ENCODE assay signal across 16 cellular contexts in the genomic region with DNA sequence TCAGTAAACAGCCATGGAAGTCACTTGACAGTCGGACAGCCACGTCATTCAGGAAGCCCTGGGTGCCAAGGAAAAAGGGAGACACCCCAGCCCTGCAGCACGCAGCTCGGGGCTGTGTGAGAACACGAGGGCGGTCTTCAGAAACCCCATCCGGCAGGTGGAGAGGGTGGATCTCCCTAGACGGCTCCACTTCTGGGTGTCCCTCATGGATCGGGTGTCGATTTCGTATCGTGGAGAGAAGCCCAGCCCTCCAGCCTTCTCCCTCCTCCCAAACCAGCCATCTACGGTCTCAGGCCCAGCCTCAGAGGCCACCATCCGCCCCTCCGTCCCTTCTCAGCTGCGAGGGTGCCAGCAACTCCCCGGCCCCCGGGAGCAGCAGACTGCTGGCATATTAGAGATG.
"Had no signal": no experiment of that assay in that cellular context is flagged by ENCODE, and none has a peak within 500 bp of the region (broad histone marks: within the 10 kb centered on the region; RNA-seq: fewer than 3 reads in every experiment).

No MANE protein-coding gene starts in this region.

- ATAC-seq: activated CD4-positive, alpha-beta T cell treated with anti-CD3 and anti-CD28 coated beads for 36 hours; activated naive CD4-positive, alpha-beta T cell treated with anti-CD3 and anti-CD28 coated beads, Interleukin-2, amount 50 U/mL, for 72 hours; lower lobe of right lung; naive thymus-derived CD8-positive, alpha-beta T cell; pancreas; stimulated activated naive B cell treated with anti-CD40 and anti-IgM and Interleukin-4, amounts not matched to agents 10 μg/mL and 1 μg/mL and 100 μg/mL, for 72 hours; WTC11 had no signal

- DNase-seq: activated CD4-positive, alpha-beta T cell treated with anti-CD3 and anti-CD28 coated beads for 36 hours; activated CD4-positive, alpha-beta T cell treated with anti-CD3 and anti-CD28 coated beads, Interleukin-2, amount 50 U/mL, for 48 hours; activated gamma-delta T cell; adrenal gland; cerebellar nuclear complex; cortex of kidney; erythroblast; hypothalamus; lower lobe of right lung; naive thymus-derived CD8-positive, alpha-beta T cell; pancreas; sigmoid colon; stimulated activated naive B cell treated with anti-CD40 and anti-IgM and Interleukin-4, amounts not matched to agents 10 μg/mL and 1 μg/mL and 100 μg/mL, for 72 hours; uterus had no signal
